Comparison of ENCODE assay signal across 2 cellular contexts in genomic region chr6:29941476-29941875, GRCh38.
A peak's percentile ranks its signal among the peaks of the same experiment; 100 is the strongest.
TF ChIP-seq lines count a peak whose summit lies in the region.

No MANE protein-coding gene starts in this region.

TF ChIP-seq in IMR-90, 13 proteins besides CTCF, POLR2A, EP300 and RAD21:
- TF ChIP-seq BHLHE40 (IDR thresholded peaks at IDR 0.05; ENCODE audit: low read depth, low read length) (no peak), CEBPB (IDR thresholded peaks at IDR 0.05; ENCODE audit: low read depth, low read length) (peak; percentile 57)

TF ChIP-seq in K562, 482 proteins besides CTCF, POLR2A, EP300 and RAD21:
- TF ChIP-seq NFIX (CRISPR knock-in tag; IDR thresholded peaks at IDR 0.05; ENCODE audit: low read depth) = no peak
TF ChIP-seq in K562: peak in this region for 0.
